ENCODE assay signal across 1 cellular context in the genomic region with DNA sequence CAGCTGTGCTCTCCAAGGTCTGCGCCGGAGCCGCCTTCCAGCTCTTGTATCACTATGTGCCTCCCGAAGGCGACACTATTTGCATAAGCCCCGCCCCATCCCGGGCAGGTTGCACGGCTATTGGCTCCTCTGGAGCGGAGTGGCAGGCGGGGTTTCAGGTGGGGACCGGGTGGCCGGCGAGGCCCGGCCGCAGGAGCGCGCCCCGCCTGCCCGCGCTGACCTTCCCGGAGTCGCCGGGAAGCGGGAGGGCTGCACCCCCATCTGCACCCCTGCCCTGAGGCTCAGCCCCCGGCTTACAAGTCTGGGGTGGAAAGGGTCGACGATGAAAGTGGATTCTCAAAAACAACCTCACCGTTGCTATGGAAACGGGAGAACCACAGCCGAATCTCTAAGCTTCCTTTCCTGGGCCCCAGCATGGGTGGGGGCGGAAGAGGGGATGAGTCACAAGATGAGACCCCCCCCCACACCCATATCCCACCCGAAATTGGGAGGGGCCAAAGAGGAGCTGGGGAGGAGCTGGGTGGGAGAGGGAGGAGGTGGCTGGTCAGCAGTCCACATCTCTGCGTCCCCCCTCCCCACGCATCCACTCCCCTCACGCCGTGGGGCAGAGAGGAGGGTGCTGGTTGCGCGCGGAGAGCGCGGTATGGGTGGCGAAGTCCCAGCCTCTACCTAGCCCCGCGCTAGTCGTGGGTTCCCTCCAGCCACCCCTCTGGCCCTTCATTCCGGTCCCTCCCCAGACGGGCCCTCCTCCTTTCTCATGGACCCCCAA.
TF ChIP-seq lines count a peak whose summit lies in the region.

A gene (minus strand): TSS at position 51 of the 769 bp plus-strand sequence. CDS start 6,830 bp downstream, outside the sequence.

TF ChIP-seq in SK-N-SH, 30 proteins besides CTCF, POLR2A, EP300 and RAD21 (continued from another document):
- TF ChIP-seq RCOR1 (IDR thresholded peaks at IDR 0.05; ENCODE audit: low read length) (no peak), FOSL2 (IDR thresholded peaks at IDR 0.05; ENCODE audit: borderline replicate concordance, low read depth) (no peak), NFIC (IDR thresholded peaks at IDR 0.05; ENCODE audit: borderline replicate concordance) (no peak), TCF12 (IDR thresholded peaks at IDR 0.05) (no peak), POLR2AphosphoS5 (IDR thresholded peaks at IDR 0.05; ENCODE audit: low read depth, low read length) (no peak), NRF1 (IDR thresholded peaks at IDR 0.05; ENCODE audit: low read depth, low read length) (peak; percentile 52), RXRA (IDR thresholded peaks at IDR 0.05; ENCODE audit: borderline replicate concordance, low read depth) (no peak)
- TF ChIP-seq, protein P1, sequence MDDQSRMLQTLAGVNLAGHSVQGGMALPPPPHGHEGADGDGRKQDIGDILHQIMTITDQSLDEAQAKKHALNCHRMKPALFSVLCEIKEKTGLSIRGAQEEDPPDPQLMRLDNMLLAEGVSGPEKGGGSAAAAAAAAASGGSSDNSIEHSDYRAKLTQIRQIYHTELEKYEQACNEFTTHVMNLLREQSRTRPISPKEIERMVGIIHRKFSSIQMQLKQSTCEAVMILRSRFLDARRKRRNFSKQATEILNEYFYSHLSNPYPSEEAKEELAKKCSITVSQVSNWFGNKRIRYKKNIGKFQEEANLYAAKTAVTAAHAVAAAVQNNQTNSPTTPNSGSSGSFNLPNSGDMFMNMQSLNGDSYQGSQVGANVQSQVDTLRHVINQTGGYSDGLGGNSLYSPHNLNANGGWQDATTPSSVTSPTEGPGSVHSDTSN (IDR thresholded peaks at IDR 0.05), result peak; percentile 95
